19 cellular contexts compared by ENCODE assay signal in the genomic region with DNA sequence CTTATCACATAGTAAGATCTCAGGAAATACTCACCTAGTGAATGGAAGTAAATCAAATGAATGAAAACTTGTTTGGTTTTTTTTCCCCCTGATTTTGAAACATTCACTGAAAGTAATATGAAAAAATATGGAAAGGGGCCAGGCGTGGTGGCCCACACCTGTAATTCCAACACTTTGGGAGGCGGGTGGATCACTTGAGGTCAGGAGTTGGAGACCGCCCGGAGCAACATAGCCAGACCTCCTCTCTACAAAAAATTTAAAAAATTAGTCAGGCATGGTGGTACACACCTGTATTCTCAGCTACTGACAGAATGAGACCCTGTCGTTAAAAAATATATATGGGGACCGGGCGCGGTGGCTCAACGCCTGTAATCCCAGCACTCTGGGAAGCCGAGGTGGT.
DNase-seq lines count a peak whose midpoint lies in the region; ATAC-seq, FAIRE-seq and TF ChIP-seq lines count a peak whose summit lies in the region.
"Had no signal": no experiment of that assay in that cellular context is flagged by ENCODE, and none has a peak within 500 bp of the region (broad histone marks: within the 10 kb centered on the region; RNA-seq: fewer than 3 reads in every experiment).

No MANE protein-coding gene starts in this region.

- ATAC-seq in GM23338 (no peak), psoas muscle (no peak)
- ATAC-seq: HCT116 had no signal

- peaks cover 12% of the 10 kb centered on the region for H3K27me3 Mint-ChIP-seq in GM23338 (ENCODE audit: insufficient read depth, low read depth, poor library complexity)
- H3K27me3 Mint-ChIP-seq in progenitor cell of endocrine pancreas = no peaks in the 10 kb centered on the region
- H3K27me3 Mint-ChIP-seq: CD4-positive, CD25-positive, alpha-beta regulatory T cell had no signal

- H3K4me3 ChIP-seq in GM23338 (no peak overlapping the region), Loucy (ENCODE audit: low read length, poor library complexity, severe bottlenecking) (no peak overlapping the region), iPS-20b (ENCODE audit: low read length) (no peak overlapping the region), psoas muscle (no peak overlapping the region)
- H3K4me3 ChIP-seq: SJSA1 had no signal

- H3K4me3 Mint-ChIP-seq in GM23338 (peak overlapping the region; percentile 34; the same call in 1 of the 3 replicates), progenitor cell of endocrine pancreas (ENCODE audit: low read depth) (no peak overlapping the region)
- H3K4me3 Mint-ChIP-seq: CD4-positive, CD25-positive, alpha-beta regulatory T cell had no signal

- 89 to 98% (median 92%) methylated on average over 10 of the region's 10 CpGs for WGBS in psoas muscle, 3 donors

- H2AFZ ChIP-seq in GM23338 = no peak overlapping the region
- H2AFZ ChIP-seq in Loucy (ENCODE audit: low read length) = no peak overlapping the region

- H3K79me2 ChIP-seq in GM23338 (replicated peaks; ENCODE audit: insufficient read depth) (peaks cover 24% of the 10 kb centered on the region), Loucy (ENCODE audit: insufficient read depth, low read length) (peaks cover 6% of the 10 kb centered on the region; the same call in 1 of the 2 replicates)

- H3K4me1 ChIP-seq in GM23338 (ENCODE audit: insufficient read depth) = peaks cover 36% of the 10 kb centered on the region
- H3K4me1 ChIP-seq in Loucy (ENCODE audit: insufficient read depth, low read length, poor library complexity, severe bottlenecking) = peaks cover 38% of the 10 kb centered on the region
- H3K4me1 ChIP-seq in iPS-20b (ENCODE audit: insufficient read depth, low read length) = peaks cover 20% of the 10 kb centered on the region; the same call in 1 of the 2 replicates
- no peaks in the 10 kb centered on the region for H3K4me1 ChIP-seq in psoas muscle

- H3K9me3 Mint-ChIP-seq in GM23338 (peaks cover 5% of the 10 kb centered on the region), progenitor cell of endocrine pancreas (ENCODE audit: low read depth) (no peaks in the 10 kb centered on the region)
- H3K9me3 Mint-ChIP-seq: CD4-positive, CD25-positive, alpha-beta regulatory T cell had no signal

- H3K27ac Mint-ChIP-seq in GM23338 (0 out of 2 replicates have a peak overlapping the region, but pooled peaks have one; percentile 21), progenitor cell of endocrine pancreas (peak overlapping the region; percentile 72)

- no peaks in the 10 kb centered on the region for H3K36me3 ChIP-seq in GM23338 (ENCODE audit: insufficient read depth)
- H3K36me3 ChIP-seq in Loucy (ENCODE audit: insufficient read depth, low read length) = no peaks in the 10 kb centered on the region
- no peaks in the 10 kb centered on the region for H3K36me3 ChIP-seq in iPS-20b (ENCODE audit: insufficient read depth, low read depth, low read length)
- H3K36me3 ChIP-seq in psoas muscle (ENCODE audit: insufficient read depth in 1 of 2, low read depth in 1 of 2) = no peaks in the 10 kb centered on the region
- H3K36me3 ChIP-seq: SJSA1 had no signal

- H3K9me3 ChIP-seq in Loucy (ENCODE audit: insufficient read depth, low read depth, low read length) = no peaks in the 10 kb centered on the region
- H3K9me3 ChIP-seq in iPS-20b (ENCODE audit: insufficient read depth, low read depth, low read length) = no peaks in the 10 kb centered on the region
- no peaks in the 10 kb centered on the region for H3K9me3 ChIP-seq in psoas muscle
- H3K9me3 ChIP-seq: SJSA1 had no signal

- peaks cover 8% of the 10 kb centered on the region for H3K36me3 Mint-ChIP-seq in GM23338 (ENCODE audit: low read depth)
- H3K36me3 Mint-ChIP-seq in progenitor cell of endocrine pancreas (ENCODE audit: insufficient read depth) = peaks cover 5% of the 10 kb centered on the region

- FAIRE-seq in RCC 7860 (lab: Jason Lieb, UNC) = no peak
- FAIRE-seq: GM12891 had no signal

- intact Hi-C loops in psoas muscle (cut with DNase I) = no loop called here

- 0 out of 2 replicates have a peak, but pooled peaks cover 12% of the 10 kb centered on the region for H3F3A ChIP-seq in GM23338 (replicated peaks; ENCODE audit: low read depth)
- no peaks in the 10 kb centered on the region for H3F3A ChIP-seq in Loucy (ENCODE audit: low read depth)

- H3K9me2 ChIP-seq in GM23338 (ENCODE audit: insufficient read depth) (no peaks in the 10 kb centered on the region), Loucy (replicated peaks; ENCODE audit: low read depth, low read length) (no peaks in the 10 kb centered on the region)

- no peaks in the 10 kb centered on the region for H4K20me1 ChIP-seq in GM23338 (replicated peaks; ENCODE audit: insufficient read depth)
- no peaks in the 10 kb centered on the region for H4K20me1 ChIP-seq in Loucy (ENCODE audit: insufficient read depth, low read length, poor library complexity, severe bottlenecking)

- peaks cover 43% of the 10 kb centered on the region for H3K4me1 Mint-ChIP-seq in GM23338
- peaks cover 39% of the 10 kb centered on the region for H3K4me1 Mint-ChIP-seq in progenitor cell of endocrine pancreas (ENCODE audit: low read depth)

- H3K4me2 ChIP-seq in GM23338 (no peak overlapping the region), Loucy (ENCODE audit: low read depth, low read length, poor library complexity, severe bottlenecking) (peak overlapping the region; percentile 9)

- no peak for DNase-seq in GM23338 (ENCODE audit: low spot score)
- no peak for DNase-seq in progenitor cell of endocrine pancreas (ENCODE audit: low spot score, unreplicated experiment)
- no peak for DNase-seq in RCC 7860 (ENCODE audit: low spot score)
- no peak for DNase-seq in NCI-H2081 treated with DMSO at 0.1 percent for 48 hours (lab: John Stamatoyannopoulos, UW)
- DNase-seq in ecto neural progenitor cell (ENCODE audit: low spot score) = no peak
- DNase-seq in psoas muscle = no peak
- DNase-seq: AML-193; CD4-positive, CD25-positive, alpha-beta regulatory T cell; EL; GOT3; KBM-7; MV-4-11; NCI-H1694 treated with DMSO at 0.1 percent for 48 hours; NCI-H226 had no signal

- peak overlapping the region; percentile 53 for H3K9ac ChIP-seq in Loucy (ENCODE audit: low read depth, low read length, poor library complexity, severe bottlenecking)
- H3K9ac ChIP-seq in iPS-20b (ENCODE audit: low read depth, low read length) = peak overlapping the region; percentile 3; the same call in 1 of the 2 replicates

- H3K27ac ChIP-seq in GM23338 (ENCODE audit: low read depth) = 0 out of 2 replicates have a peak overlapping the region, but pooled peaks have one; percentile 39
- H3K27ac ChIP-seq in iPS-20b (ENCODE audit: low read length) = no peak overlapping the region
- no peak overlapping the region for H3K27ac ChIP-seq in psoas muscle
- H3K27ac ChIP-seq: SJSA1 had no signal

- H3K27me3 ChIP-seq in GM23338 (ENCODE audit: insufficient read depth) = no peaks in the 10 kb centered on the region
- no peaks in the 10 kb centered on the region for H3K27me3 ChIP-seq in Loucy (ENCODE audit: insufficient read depth, low read length, poor library complexity, severe bottlenecking)
- H3K27me3 ChIP-seq in iPS-20b (ENCODE audit: insufficient read depth, low read length) = no peaks in the 10 kb centered on the region
- no peaks in the 10 kb centered on the region for H3K27me3 ChIP-seq in psoas muscle (ENCODE audit: insufficient read depth in 3 of 3, low read length in 2 of 3)
- H3K27me3 ChIP-seq: SJSA1 had no signal

- no peak for TF ChIP-seq CTCF in GM23338 (conservative IDR thresholded peaks at IDR 0.05; ENCODE audit: low read depth in 2 of 2)
- TF ChIP-seq CTCF in Loucy (conservative IDR thresholded peaks at IDR 0.05; ENCODE audit: low read length) = no peak
- TF ChIP-seq CTCF in progenitor cell of endocrine pancreas (IDR thresholded peaks at IDR 0.05; ENCODE audit: unreplicated experiment) = no peak
- no peak for TF ChIP-seq CTCF in psoas muscle (IDR thresholded peaks at IDR 0.05)
